ENCODE assay signal across 1 cellular context in the genomic region with DNA sequence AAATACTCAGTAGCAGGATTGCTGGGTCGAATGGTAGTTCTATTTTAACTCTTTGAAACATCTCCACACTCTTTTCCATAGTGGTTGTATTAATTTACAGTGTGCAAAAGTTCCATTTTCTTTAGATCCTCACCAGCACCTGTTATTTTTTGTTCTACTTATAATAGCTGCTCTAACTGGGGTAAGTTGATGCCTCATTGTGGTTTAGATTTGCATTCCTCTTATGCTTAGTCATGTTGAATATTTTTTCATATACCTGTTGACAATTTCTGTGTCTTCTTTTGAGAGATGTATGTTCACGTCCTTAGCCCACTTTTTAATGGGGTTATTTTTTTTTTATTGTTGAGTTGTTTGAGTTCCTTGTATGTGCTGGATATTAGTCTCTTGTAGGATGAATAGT.
TF ChIP-seq lines count a peak whose summit lies in the region.

No MANE protein-coding gene starts in this region.

TF ChIP-seq in GM23338, 12 proteins besides CTCF, POLR2A, EP300 and RAD21 (continued from another document):
- TF ChIP-seq ZNF462 (CRISPR knock-in tag; IDR thresholded peaks at IDR 0.05) (no peak), CREB1 (CRISPR knock-in tag; IDR thresholded peaks at IDR 0.05; ENCODE audit: low read depth) (no peak), EZH2phosphoT487 (IDR thresholded peaks at IDR 0.05; ENCODE audit: unreplicated experiment) (no peak), EZH2 (IDR thresholded peaks at IDR 0.05; ENCODE audit: low read depth, unreplicated experiment) (no peak), JUNB (IDR thresholded peaks at IDR 0.05; ENCODE audit: unreplicated experiment) (no peak), STAT1 (IDR thresholded peaks at IDR 0.05; ENCODE audit: unreplicated experiment) (no peak), ETS1 (IDR thresholded peaks at IDR 0.05) (no peak)
- TF ChIP-seq, protein P1, sequence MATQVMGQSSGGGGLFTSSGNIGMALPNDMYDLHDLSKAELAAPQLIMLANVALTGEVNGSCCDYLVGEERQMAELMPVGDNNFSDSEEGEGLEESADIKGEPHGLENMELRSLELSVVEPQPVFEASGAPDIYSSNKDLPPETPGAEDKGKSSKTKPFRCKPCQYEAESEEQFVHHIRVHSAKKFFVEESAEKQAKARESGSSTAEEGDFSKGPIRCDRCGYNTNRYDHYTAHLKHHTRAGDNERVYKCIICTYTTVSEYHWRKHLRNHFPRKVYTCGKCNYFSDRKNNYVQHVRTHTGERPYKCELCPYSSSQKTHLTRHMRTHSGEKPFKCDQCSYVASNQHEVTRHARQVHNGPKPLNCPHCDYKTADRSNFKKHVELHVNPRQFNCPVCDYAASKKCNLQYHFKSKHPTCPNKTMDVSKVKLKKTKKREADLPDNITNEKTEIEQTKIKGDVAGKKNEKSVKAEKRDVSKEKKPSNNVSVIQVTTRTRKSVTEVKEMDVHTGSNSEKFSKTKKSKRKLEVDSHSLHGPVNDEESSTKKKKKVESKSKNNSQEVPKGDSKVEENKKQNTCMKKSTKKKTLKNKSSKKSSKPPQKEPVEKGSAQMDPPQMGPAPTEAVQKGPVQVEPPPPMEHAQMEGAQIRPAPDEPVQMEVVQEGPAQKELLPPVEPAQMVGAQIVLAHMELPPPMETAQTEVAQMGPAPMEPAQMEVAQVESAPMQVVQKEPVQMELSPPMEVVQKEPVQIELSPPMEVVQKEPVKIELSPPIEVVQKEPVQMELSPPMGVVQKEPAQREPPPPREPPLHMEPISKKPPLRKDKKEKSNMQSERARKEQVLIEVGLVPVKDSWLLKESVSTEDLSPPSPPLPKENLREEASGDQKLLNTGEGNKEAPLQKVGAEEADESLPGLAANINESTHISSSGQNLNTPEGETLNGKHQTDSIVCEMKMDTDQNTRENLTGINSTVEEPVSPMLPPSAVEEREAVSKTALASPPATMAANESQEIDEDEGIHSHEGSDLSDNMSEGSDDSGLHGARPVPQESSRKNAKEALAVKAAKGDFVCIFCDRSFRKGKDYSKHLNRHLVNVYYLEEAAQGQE (IDR thresholded peaks at IDR 0.05; ENCODE audit: unreplicated experiment) = no peak
